In genomic region chr5:157312492-157312891, GRCh38 we compare ENCODE assay signal across 8 cellular contexts. TPM values are rescaled to one million over a fixed set of nuclear protein-coding genes. Genes with fewer than 3 reads are reported as not detected.
DNase-seq lines count a peak whose midpoint lies in the region; ATAC-seq and TF ChIP-seq lines count a peak whose summit lies in the region.

No MANE protein-coding gene starts in this region.

- H3K4me3 ChIP-seq in PC-9: no peak overlapping the region

- BruUV-seq in PC-9 (replicated peaks; lab: Mats Ljungman, UMichigan): no TSS peak

- TF ChIP-seq CTCF in PC-9 (conservative IDR thresholded peaks at IDR 0.05): peak; percentile 63

- no peak overlapping the region for H2AFZ ChIP-seq in PC-9

- H3K27ac ChIP-seq in PC-9: no peak overlapping the region

- H3K27me3 ChIP-seq in PC-9 (ENCODE audit: insufficient read depth, low read depth): peaks cover 36% of the 10 kb centered on the region

- H3K9me3 ChIP-seq in PC-9 (ENCODE audit: insufficient read depth, low read depth): no peaks in the 10 kb centered on the region

- no peaks in the 10 kb centered on the region for H3K79me2 ChIP-seq in PC-9 (ENCODE audit: low read depth)

- no peaks in the 10 kb centered on the region for H3K36me3 ChIP-seq in PC-9 (ENCODE audit: low read depth)

- ATAC-seq in HG03378 (IDR thresholded peaks at IDR 0.05; ENCODE audit: unreplicated experiment): peak; percentile 90

- H3F3A ChIP-seq in PC-9 (ENCODE audit: insufficient read depth, low read depth): no peaks in the 10 kb centered on the region

- H3K9me2 ChIP-seq in PC-9 (ENCODE audit: insufficient read depth): no peaks in the 10 kb centered on the region

- POLR2A ChIA-PET in PC-9 (lab: Charles Lee; ENCODE audit: unreplicated experiment): no interaction called here

- no peaks in the 10 kb centered on the region for H3K4me1 ChIP-seq in PC-9 (replicated peaks; ENCODE audit: insufficient read depth)

- CTCF ChIA-PET in PC-9 (lab: Charles Lee): no interaction called here

- no peak overlapping the region for H3K4me2 ChIP-seq in PC-9

- intact Hi-C loops in PC-9 (cut with micrococcal nuclease; ENCODE audit: unreplicated experiment): loop anchor here (1.0 to 5.0 kb wide), 2 partner anchors 59 to 165 kb away; no protein-coding TSS in a partner anchor
- intact Hi-C loops in posterior cingulate gyrus (cut with DNase I): loop anchor here (1.0 to 5.0 kb wide), 2 partner anchors 59 to 165 kb away; no protein-coding TSS in a partner anchor

- peak; percentile 36 for DNase-seq in COR-L47 (lab: John Stamatoyannopoulos, UW)
- DNase-seq in GM19240 (ENCODE audit: insufficient read length, low spot score): peak; percentile 77
- no peak for DNase-seq in PC-9
- peak; percentile 21 for DNase-seq in activated T-helper 1 cell treated with Interleukin-2 at 50 U/mL for 16 hours (ENCODE audit: low read depth)
- DNase-seq in fibroblast of the conjunctiva (ENCODE audit: low read depth): peak; percentile 34
- peak in 6 of 10 donors; percentile 42 to 90 (median 53) for DNase-seq in posterior cingulate gyrus
- DNase-seq in middle frontal gyrus (ENCODE audit: extremely low spot score, low spot score): no peak

- H4K20me1 ChIP-seq in PC-9 (ENCODE audit: insufficient read depth): no peaks in the 10 kb centered on the region

RNA-seq across cellular contexts. Expression of gene CYFIP2, which starts 46.6 kb away (rescaled TPM):
- not detected in 2 replicates for total RNA-seq in PC-9 (2021)

Comparison
In these comparisons a context has a peak if more than half of its experiments do, and no peak if none do; other contexts are left out.
1. DNase-seq: peak in COR-L47 (single experiment), GM19240 (single experiment), activated T-helper 1 cell treated with Interleukin-2 at 50 U/mL for 16 hours (single experiment), fibroblast of the conjunctiva (single experiment) and posterior cingulate gyrus (6 of 10); none in PC-9 (0 of 2) and middle frontal gyrus (single experiment).